In genomic region chr7:7830122-7830878, GRCh38 we compare ENCODE assay signal across 14 cellular contexts.
A peak's percentile ranks its signal among the peaks of the same experiment; 100 is the strongest.
DNase-seq lines count a peak whose midpoint lies in the region; ATAC-seq and TF ChIP-seq lines count a peak whose summit lies in the region.
"Had no signal": no experiment of that assay in that cellular context is flagged by ENCODE, and none has a peak within 500 bp of the region (broad histone marks: within the 10 kb centered on the region; RNA-seq: fewer than 3 reads in every experiment).

No MANE protein-coding gene starts in this region.

- no peak for TF ChIP-seq CTCF in VCaP (conservative IDR thresholded peaks at IDR 0.05)
- TF ChIP-seq CTCF in lower lobe of right lung (IDR thresholded peaks at IDR 0.05) = no peak

- peaks cover 0 to 4% (median 2%) of the 10 kb centered on the region in 3 donors for H3K27me3 Mint-ChIP-seq in immature natural killer cell (ENCODE audit: low read depth in 3 of 3)
- H3K27me3 Mint-ChIP-seq: IgD-negative memory B cell had no signal

- H3K4me3 Mint-ChIP-seq in immature natural killer cell = peak overlapping the region in 1 of 5 donors; percentile 33
- H3K4me3 Mint-ChIP-seq: IgD-negative memory B cell had no signal

- no peaks in the 10 kb centered on the region for H3K9me3 ChIP-seq in lower lobe of right lung
- H3K9me3 ChIP-seq: HAP-1 had no signal

- H3K4me1 ChIP-seq in lower lobe of right lung = no peaks in the 10 kb centered on the region
- H3K4me1 ChIP-seq: HAP-1 had no signal

- H3K27ac ChIP-seq in VCaP (peak overlapping the region; percentile 62), lower lobe of right lung (no peak overlapping the region)
- H3K27ac ChIP-seq: BLaER1 treated with 17β-estradiol and CSF1 and Interleukin-3, amounts not matched to agents 10 nM and 100 nM; SK-N-MC had no signal

- DNase-seq in DMS153 treated with DMSO at 0.1 percent for 48 hours (lab: John Stamatoyannopoulos, UW; ENCODE audit: unreplicated experiment) (peak; percentile 38), NCI-H1417 treated with DMSO at 0.1 percent for 48 hours (lab: John Stamatoyannopoulos, UW) (peak; percentile 16), lower lobe of right lung (no peak), immature natural killer cell (no peak)
- DNase-seq in activated CD4-positive, alpha-beta T cell treated with anti-CD3 and anti-CD28 coated beads for 1 hour = no peak
- no peak for DNase-seq in activated CD4-positive, alpha-beta T cell treated with anti-CD3 and anti-CD28 coated beads for 4 hours
- DNase-seq: activated CD4-positive, alpha-beta T cell treated with anti-CD3 and anti-CD28 coated beads, Interleukin-2, amount 50 U/mL, for 1 hour; NCI-H82 had no signal

- H3K36me3 Mint-ChIP-seq in immature natural killer cell = peaks cover under 1 to 22% (median 6%) of the 10 kb centered on the region in 3 donors

- no peaks in the 10 kb centered on the region for H3K27me3 ChIP-seq in lower lobe of right lung (ENCODE audit: low read depth)
- H3K27me3 ChIP-seq: BLaER1 treated with 17β-estradiol and CSF1 and Interleukin-3, amounts not matched to agents 10 nM and 100 nM had no signal

- intact Hi-C loops in lower lobe of right lung (cut with DNase I) = no loop called here

- ATAC-seq in lower lobe of right lung (peak; percentile 34 to 80), GM18907 (IDR thresholded peaks at IDR 0.05; ENCODE audit: unreplicated experiment) (no peak)

- H3K36me3 ChIP-seq in lower lobe of right lung = no peaks in the 10 kb centered on the region
- H3K36me3 ChIP-seq: HAP-1 had no signal

- H3K4me1 Mint-ChIP-seq in immature natural killer cell = peaks cover 19 to 31% of the 10 kb centered on the region in 2 donors

- peaks cover 0 to under 1% (median 0%) of the 10 kb centered on the region in 6 donors for H3K9me3 Mint-ChIP-seq in immature natural killer cell

- H3K27ac Mint-ChIP-seq in immature natural killer cell = peak overlapping the region in 1 of 6 donors; percentile 5
- H3K27ac Mint-ChIP-seq: IgD-negative memory B cell had no signal

- H3K4me3 ChIP-seq in lower lobe of right lung = no peak overlapping the region
- H3K4me3 ChIP-seq: BLaER1 treated with 17β-estradiol and CSF1 and Interleukin-3, amounts not matched to agents 10 nM and 100 nM; HAP-1; SK-N-MC had no signal

Comparison
In these comparisons a context has a peak if more than half of its experiments do, and no peak if none do; other contexts are left out.
1. DNase-seq: peak in DMS153 treated with DMSO at 0.1 percent for 48 hours (single experiment) and NCI-H1417 treated with DMSO at 0.1 percent for 48 hours (single experiment); none in lower lobe of right lung (single experiment), immature natural killer cell (0 of 3), activated CD4-positive, alpha-beta T cell treated with anti-CD3 and anti-CD28 coated beads for 1 hour (single experiment) and activated CD4-positive, alpha-beta T cell treated with anti-CD3 and anti-CD28 coated beads for 4 hours (0 of 2).